8 cellular contexts compared by ENCODE assay signal in genomic region chr11:124746621-124747243, GRCh38. TPM values are rescaled to one million over a fixed set of nuclear protein-coding genes. Genes with fewer than 3 reads are reported as not detected.
DNase-seq lines count a peak whose midpoint lies in the region; ATAC-seq, FAIRE-seq and TF ChIP-seq lines count a peak whose summit lies in the region.

No MANE protein-coding gene starts in this region.

- peaks cover 54% of the 10 kb centered on the region for H3K27me3 ChIP-seq in BE2C

- peaks cover 47% of the 10 kb centered on the region for H3K4me1 Mint-ChIP-seq in activated naive CD4-positive, alpha-beta T cell treated with anti-CD3 and anti-CD28 coated beads, Interleukin-2, amount 10 ng/mL, durations not matched to agents 7 days and 5 days

- DNase-seq in BE2C (peak; percentile 76), GM19239 (ENCODE audit: insufficient read length, low spot score) (peak; percentile 96), RKO (ENCODE audit: low spot score) (peak; percentile 74), cardiac septum (ENCODE audit: low spot score) (peak; percentile 89), renal cortical epithelial cell (ENCODE audit: low read depth) (peak; percentile 88), mesenteric fat pad (ENCODE audit: low spot score) (no peak)
- DNase-seq in activated naive CD4-positive, alpha-beta T cell treated with anti-CD3 and anti-CD28 coated beads, Interleukin-2, amount 10 ng/mL, durations not matched to agents 7 days and 5 days: peak; percentile 86

- no peaks in the 10 kb centered on the region for H3K4me1 ChIP-seq in BE2C

- peak overlapping the region; percentile 84 for H3K4me3 Mint-ChIP-seq in activated naive CD4-positive, alpha-beta T cell treated with anti-CD3 and anti-CD28 coated beads, Interleukin-2, amount 10 ng/mL, durations not matched to agents 7 days and 5 days

- H3K9me3 ChIP-seq in BE2C: no peaks in the 10 kb centered on the region

- peak; percentile 90 for ATAC-seq in HG03439 (IDR thresholded peaks at IDR 0.05; ENCODE audit: unreplicated experiment)

- no peaks in the 10 kb centered on the region for H3K36me3 Mint-ChIP-seq in activated naive CD4-positive, alpha-beta T cell treated with anti-CD3 and anti-CD28 coated beads, Interleukin-2, amount 10 ng/mL, durations not matched to agents 7 days and 5 days

- H3K36me3 ChIP-seq in BE2C: no peaks in the 10 kb centered on the region

- no peaks in the 10 kb centered on the region for H3K9me3 Mint-ChIP-seq in activated naive CD4-positive, alpha-beta T cell treated with anti-CD3 and anti-CD28 coated beads, Interleukin-2, amount 10 ng/mL, durations not matched to agents 7 days and 5 days

- TF ChIP-seq CTCF in BE2C (IDR thresholded peaks at IDR 0.05; ENCODE audit: low read depth, low read length): peak; percentile 56

- peak overlapping the region; percentile 86 for H3K27ac Mint-ChIP-seq in activated naive CD4-positive, alpha-beta T cell treated with anti-CD3 and anti-CD28 coated beads, Interleukin-2, amount 10 ng/mL, durations not matched to agents 7 days and 5 days

- peak overlapping the region; percentile 63 for H3K4me3 ChIP-seq in BE2C (ENCODE audit: low read depth, low read length)

- peaks cover 55% of the 10 kb centered on the region for H3K27me3 Mint-ChIP-seq in activated naive CD4-positive, alpha-beta T cell treated with anti-CD3 and anti-CD28 coated beads, Interleukin-2, amount 10 ng/mL, durations not matched to agents 7 days and 5 days

- CTCF ChIA-PET in activated naive CD4-positive, alpha-beta T cell treated with anti-CD3 and anti-CD28 coated beads, Interleukin-2, amount 10 ng/mL, durations not matched to agents 7 days and 5 days (lab: Charles Lee): interaction anchor here (0.6 to 5.3 kb wide), 18 partner anchors 9 to 119 kb away, joined by 3 to 67 read pairs (median 4); partner anchors contain the start of genes ESAM, SIAE and SPA17

- intact Hi-C loops in cardiac septum (cut with DNase I): no loop called here

- peak; percentile 97 for FAIRE-seq in GM19239 (lab: Jason Lieb, UNC)

RNA-seq across cellular contexts. Expression of gene VSIG2, which starts 5.3 kb away (rescaled TPM):
- 0.74 TPM for polyA plus RNA-seq in BE2C (2012; ENCODE audit: insufficient read depth, insufficient read length, low read depth)
- 1.2 TPM for total RNA-seq in cardiac septum
- total RNA-seq in renal cortical epithelial cell: 0.10 TPM in 1 of 2 replicates, not detected in the other
- 2.0 TPM for total RNA-seq in mesenteric fat pad

RNA-seq across cellular contexts. Expression of gene NRGN, which starts 7.0 kb away (rescaled TPM):
- 55.6 TPM for polyA plus RNA-seq in BE2C (2012; ENCODE audit: insufficient read depth, insufficient read length, low read depth)
- total RNA-seq in cardiac septum (6.4 TPM), renal cortical epithelial cell (0.10 TPM in 1 of 2 replicates, not detected in the other), mesenteric fat pad (4.0 TPM)

RNA-seq across cellular contexts. Expression of gene ESAM, which starts 15.4 kb away (rescaled TPM):
- polyA plus RNA-seq in BE2C (2012; ENCODE audit: insufficient read depth, insufficient read length, low read depth): 6.5 TPM
- total RNA-seq in cardiac septum (50.2 TPM), renal cortical epithelial cell (0.50 and 1.4 TPM in 2 replicates), mesenteric fat pad (84.0 TPM)

RNA-seq across cellular contexts. Expression of gene MSANTD2, which starts 53.5 kb away (rescaled TPM):
- 13.4 TPM for polyA plus RNA-seq in BE2C (2012; ENCODE audit: insufficient read depth, insufficient read length, low read depth)
- total RNA-seq in cardiac septum (5.3 TPM), renal cortical epithelial cell (3.5 and 10.8 TPM in 2 replicates), mesenteric fat pad (11.3 TPM)

Comparison
In these comparisons a context has a peak if more than half of its experiments do, and no peak if none do; other contexts are left out.
1. RNA of gene ESAM, which starts 15.4 kb away (total RNA-seq): 84.0 TPM in mesenteric fat pad (single experiment) and 50.2 TPM in cardiac septum (single experiment); 0.50 to 1.4 TPM in renal cortical epithelial cell; every median in the first group is over 10 times any median in the second.